9 cellular contexts compared by ENCODE assay signal in the genomic region with DNA sequence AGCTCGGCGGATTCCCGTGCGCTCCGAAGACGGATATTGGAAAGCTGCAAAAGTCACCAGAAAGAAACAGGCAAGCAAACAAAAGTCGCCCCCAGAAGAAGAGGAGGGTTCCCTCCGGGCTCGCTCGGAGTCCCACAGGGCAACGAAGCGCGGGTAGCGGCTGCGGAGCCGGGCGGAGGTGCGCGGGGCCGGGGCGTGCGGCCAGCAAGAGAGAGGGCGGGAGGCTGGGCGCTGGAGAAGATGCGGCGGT. TPM values are rescaled to one million over a fixed set of nuclear protein-coding genes. Genes with fewer than 3 reads are reported as not detected.
A peak's percentile ranks its signal among the peaks of the same experiment; 100 is the strongest.
DNase-seq lines count a peak whose midpoint lies in the region; ATAC-seq and TF ChIP-seq lines count a peak whose summit lies in the region.
"Had no signal": no experiment of that assay in that cellular context is flagged by ENCODE, and none has a peak within 500 bp of the region (broad histone marks: within the 10 kb centered on the region; RNA-seq: fewer than 3 reads in every experiment).

Gene FBN2, minus strand, starts transcription at position 247 of the 250 bp plus-strand sequence. CDS start 642 bp downstream, outside the sequence.

- no peaks in the 10 kb centered on the region; the same call in 1 of the 2 replicates for H3K9me3 ChIP-seq in AG04450 (ENCODE audit: control insufficient read depth, insufficient read depth, low read length)
- H3K9me3 ChIP-seq in osteoblast (ENCODE audit: low read depth, low read length) = no peaks in the 10 kb centered on the region

- H3K36me3 ChIP-seq in osteoblast (ENCODE audit: insufficient read depth, low read length) = no peaks in the 10 kb centered on the region

- no peak for TF ChIP-seq POLR2A in NB4 (IDR thresholded peaks at IDR 0.05; ENCODE audit: extremely low read depth, insufficient read length)

- H4K20me1 ChIP-seq in osteoblast (ENCODE audit: insufficient read depth, low read length) = no peaks in the 10 kb centered on the region

- POLR2A ChIA-PET in AG04450 (lab: Yijun Ruan, JAX) = interaction anchor here (1.2 to 2.6 kb wide), 4 partner anchors 13 to 107 kb away, joined by 3 to 9 read pairs (median 6); no protein-coding TSS in a partner anchor

- H3K4me3 ChIP-seq in AG04450 (ENCODE audit: low read depth, low read length) (peak within 1 kb of the TSS; percentile 70), NB4 (ENCODE audit: low read depth, low read length) (peak within 1 kb of the TSS; percentile 62), fibroblast of mammary gland (ENCODE audit: control insufficient read depth, low read depth, low read length) (peak within 1 kb of the TSS; percentile 72), osteoblast (ENCODE audit: insufficient read depth, low read length) (peak within 1 kb of the TSS; percentile 75)

- H3K27ac ChIP-seq in AG04450 (ENCODE audit: low read depth, low read length) (peak within 1 kb of the TSS; percentile 42), osteoblast (ENCODE audit: low read depth, low read length) (no peak within 1 kb of the TSS)

- no peak for ATAC-seq in GM18498 (IDR thresholded peaks at IDR 0.05; ENCODE audit: unreplicated experiment)

- H3K79me2 ChIP-seq in osteoblast (ENCODE audit: insufficient read depth, low read length) = no peaks in the 10 kb centered on the region

- H2AFZ ChIP-seq in osteoblast (ENCODE audit: low read length) = peak within 1 kb of the TSS; percentile 76

- peak within 1 kb of the TSS; percentile 81 for H3K4me2 ChIP-seq in osteoblast (ENCODE audit: insufficient read depth, low read length)

- H3K27me3 ChIP-seq in AG04450 (ENCODE audit: control insufficient read depth, insufficient read depth, low read length) (peaks cover 15% of the 10 kb centered on the region), osteoblast (ENCODE audit: insufficient read depth, low read length) (peaks cover 7% of the 10 kb centered on the region)

- peaks cover 4% of the 10 kb centered on the region for H3K4me1 ChIP-seq in osteoblast (ENCODE audit: insufficient read depth, low read length)

- DNase-seq in AG04450 (ENCODE audit: low read depth, low spot score) (no peak), NB4 (ENCODE audit: low read depth) (no peak), fibroblast of mammary gland (ENCODE audit: low read depth) (no peak), osteoblast (ENCODE audit: insufficient read length, low spot score, missing footprints) (no peak), DMS53 (lab: John Stamatoyannopoulos, UW) (no peak)
- no peak for DNase-seq in stimulated activated naive CD4-positive, alpha-beta T cell treated with Interleukin-2 at 50 U/mL for 16 hours (lab: John Stamatoyannopoulos, UW)
- DNase-seq in activated T-cell treated with anti-CD3 and anti-CD28 coated beads, Interleukin-2, amount 50 U/mL, for 48 hours = no peak
- DNase-seq: activated T-cell treated with anti-CD3 and anti-CD28 coated beads, Interleukin-2, amount 50 U/mL, for 4 hours had no signal

- CTCF ChIA-PET in AG04450 (lab: Charles Lee) = interaction anchor here (1.4 to 1.5 kb wide), 2 partner anchors 136 to 306 kb away, joined by 4 to 5 read pairs; no protein-coding TSS in a partner anchor

- TF ChIP-seq CTCF in AG04450 (IDR thresholded peaks at IDR 0.05; ENCODE audit: low read depth, low read length) (no peak), NB4 (IDR thresholded peaks at IDR 0.05; ENCODE audit: low read depth, low read length) (no peak), fibroblast of mammary gland (conservative IDR thresholded peaks at IDR 0.05; ENCODE audit: control insufficient read depth, insufficient read depth, low read depth, low read length) (no peak), osteoblast (IDR thresholded peaks at IDR 0.05; ENCODE audit: extremely low read depth, low read depth, low read length) (no peak)

RNA-seq across cellular contexts. Expression of gene FBN2, which starts in this region (rescaled TPM):
- 46.5 and 47.2 TPM in 2 replicates for polyA plus RNA-seq in AG04450 (2011; rRNA removed)
- polyA minus RNA-seq in AG04450 (2011; rRNA and poly(A)+ RNA removed) = 162 and 170 TPM in 2 replicates
- 16.6 and 33.0 TPM in 2 replicates for total RNA-seq in osteoblast
